8 cellular contexts compared by ENCODE assay signal in genomic region chr5:173616577-173617118, GRCh38.
DNase-seq lines count a peak whose midpoint lies in the region; ATAC-seq and TF ChIP-seq lines count a peak whose summit lies in the region.

BOD1 (minus strand) TSS chr5:173616650; CDS start chr5:173616436, 214 bp downstream.

- ATAC-seq in GM21619 (IDR thresholded peaks at IDR 0.05; ENCODE audit: unreplicated experiment), result peak; percentile 94

- peak; percentile 97 for DNase-seq in DMS 273 treated with DMSO at 0.1 percent for 48 hours (lab: John Stamatoyannopoulos, UW)
- peak; percentile 67 for DNase-seq in OCI-M2 (lab: John Stamatoyannopoulos, UW; ENCODE audit: unreplicated experiment)
- peak; percentile 92 for DNase-seq in activated T-cell treated with anti-CD3 and anti-CD28 coated beads for 4 hours
- DNase-seq in epidermal melanocyte (ENCODE audit: insufficient read length, low spot score), result peak; percentile 92
- peak; percentile 96 for DNase-seq in middle frontal gyrus (ENCODE audit: extremely low spot score, low spot score)
- peak; percentile 85 to 87 for DNase-seq in stimulated activated CD8-positive, alpha-beta memory T cell treated with anti-CD3 and anti-CD28 coated beads, Interleukin-2, amount 100 ng/mL, for 1 hour (ENCODE audit: low read depth in 2 of 2)

- no peak for TF ChIP-seq RAD21 in Ishikawa (IDR thresholded peaks at IDR 0.05; ENCODE audit: low read depth)

- TF ChIP-seq EP300 in Ishikawa (IDR thresholded peaks at IDR 0.05; ENCODE audit: borderline replicate concordance), result no peak

TF ChIP-seq in Ishikawa, 13 proteins besides CTCF, POLR2A, EP300 and RAD21:
- TF ChIP-seq FOXM1 (IDR thresholded peaks at IDR 0.05; ENCODE audit: borderline replicate concordance, low read depth), result no peak
- TF ChIP-seq USF1 (IDR thresholded peaks at IDR 0.05), result peak; percentile 91
- no peak for TF ChIP-seq ZBTB7A (IDR thresholded peaks at IDR 0.05; ENCODE audit: low read depth)
- TF ChIP-seq TEAD4 (IDR thresholded peaks at IDR 0.05), result no peak
- TF ChIP-seq EGR1 (IDR thresholded peaks at IDR 0.05), result peak; percentile 72
- TF ChIP-seq TAF1 (IDR thresholded peaks at IDR 0.05; ENCODE audit: low read depth), result peak; percentile 48
- TF ChIP-seq CREB1 (IDR thresholded peaks at IDR 0.05; ENCODE audit: low read depth), result peak; percentile 98
- no peak for TF ChIP-seq CEBPB (IDR thresholded peaks at IDR 0.05)
- TF ChIP-seq YY1 (IDR thresholded peaks at IDR 0.05; ENCODE audit: low read depth), result peak; percentile 75
- TF ChIP-seq MAX (IDR thresholded peaks at IDR 0.05), result no peak; the same call in none of the 2 replicates
- peak; percentile 70; the same call in 1 of the 2 replicates for TF ChIP-seq TCF12 (IDR thresholded peaks at IDR 0.05; ENCODE audit: low read depth)
- TF ChIP-seq REST (IDR thresholded peaks at IDR 0.05; ENCODE audit: low read depth), result no peak
- TF ChIP-seq NFIC (IDR thresholded peaks at IDR 0.05), result no peak

Comparison
In these comparisons a context has a peak if more than half of its experiments do, and no peak if none do; other contexts are left out.
1. Peak in every context shown above with its lines: DNase-seq and ATAC-seq.